ENCODE assay signal across 4 cellular contexts in genomic region chr13:65977525-65977924, GRCh38.
"Had no signal": no experiment of that assay in that cellular context is flagged by ENCODE, and none has a peak within 500 bp of the region (broad histone marks: within the 10 kb centered on the region; RNA-seq: fewer than 3 reads in every experiment).

No MANE protein-coding gene starts in this region.

- H3K27ac ChIP-seq: HL-60, KMS-11 had no signal

- ATAC-seq: HepG2, K562 had no signal

- H3K4me3 ChIP-seq: K562 had no signal
